7 cellular contexts compared by ENCODE assay signal in genomic region chr12:120466560-120467315, GRCh38. TPM values are rescaled to one million over a fixed set of nuclear protein-coding genes. Genes with fewer than 3 reads are reported as not detected.
DNase-seq lines count a peak whose midpoint lies in the region; TF ChIP-seq lines count a peak whose summit lies in the region.
"Had no signal": no experiment of that assay in that cellular context is flagged by ENCODE, and none has a peak within 500 bp of the region (broad histone marks: within the 10 kb centered on the region; RNA-seq: fewer than 3 reads in every experiment).

No MANE protein-coding gene starts in this region.

- peaks cover 52% of the 10 kb centered on the region for H4K20me1 ChIP-seq in SK-N-SH (ENCODE audit: insufficient read depth)

- POLR2A ChIA-PET in SK-N-SH (lab: Yijun Ruan, JAX), result interaction anchor here (1.1 kb wide), 1 partner anchor 29 kb away, joined by 4 read pairs; the partner anchor contains the start of gene DYNLL1

- H3K27me3 ChIP-seq in SK-N-SH (ENCODE audit: insufficient read depth), result no peaks in the 10 kb centered on the region
- H3K27me3 ChIP-seq in effector memory CD4-positive, alpha-beta T cell (replicated peaks; ENCODE audit: control insufficient read depth, insufficient read depth, low read length, poor library complexity, severe bottlenecking), result no peaks in the 10 kb centered on the region
- H3K27me3 ChIP-seq: gastrocnemius medialis had no signal

- peak overlapping the region; percentile 7; the same call in 1 of the 2 replicates for H3K4me2 ChIP-seq in SK-N-SH

- H3K4me3 ChIP-seq in SK-N-SH (ENCODE audit: low read depth in 2 of 2, low read length in 1 of 2), result no peak overlapping the region
- no peak overlapping the region for H3K4me3 ChIP-seq in effector memory CD4-positive, alpha-beta T cell (ENCODE audit: insufficient read depth, low read depth, low read length, poor library complexity, severe bottlenecking)
- H3K4me3 ChIP-seq: gastrocnemius medialis had no signal

- H3K9me3 ChIP-seq in SK-N-SH, result no peaks in the 10 kb centered on the region
- no peaks in the 10 kb centered on the region for H3K9me3 ChIP-seq in effector memory CD4-positive, alpha-beta T cell (ENCODE audit: control insufficient read depth, low read length)
- H3K9me3 ChIP-seq: gastrocnemius medialis had no signal

- no peak for TF ChIP-seq EP300 in SK-N-SH (IDR thresholded peaks at IDR 0.05; ENCODE audit: borderline replicate concordance in 1 of 2, low read depth in 1 of 2, low read length in 1 of 2)

- peaks cover 29% of the 10 kb centered on the region for H3F3A ChIP-seq in SK-N-SH (replicated peaks; ENCODE audit: insufficient read depth)

- WGBS in SK-N-SH (ENCODE audit: low lambda C conversion rate), result 66% methylated on average over 7 of the region's 8 CpGs

- H3K9me2 ChIP-seq in SK-N-SH, result no peaks in the 10 kb centered on the region

- TF ChIP-seq CTCF in SK-N-SH (IDR thresholded peaks at IDR 0.05), result peak; percentile 69

- DNase-seq in HT-29 (ENCODE audit: low spot score), result peak; percentile 52
- DNase-seq in SK-N-SH, result peak; percentile 16
- no peak for DNase-seq in effector memory CD4-positive, alpha-beta T cell
- peak; percentile 44 to 46 for DNase-seq in stimulated activated CD4-positive, alpha-beta T cell treated with anti-CD3 and anti-CD28 coated beads, Interleukin-2, amount 100 ng/mL, for 24 hours
- DNase-seq in NCI-H446 treated with DMSO at 0.1 percent for 48 hours (lab: John Stamatoyannopoulos, UW), result no peak
- DNase-seq in AG08395 (ENCODE audit: low spot score), result no peak

- peaks cover 87% of the 10 kb centered on the region for H3K79me2 ChIP-seq in SK-N-SH (ENCODE audit: insufficient read depth)

- peak; percentile 51 for TF ChIP-seq RAD21 in SK-N-SH (IDR thresholded peaks at IDR 0.05; ENCODE audit: low read length)

- H3K36me3 ChIP-seq in SK-N-SH (replicated peaks in 1 of 2; ENCODE audit: control insufficient read depth in 1 of 2, insufficient read depth in 2 of 2, low read length in 1 of 2), result peaks cover 41 to 45% of the 10 kb centered on the region in 2 experiments
- peaks cover 38% of the 10 kb centered on the region for H3K36me3 ChIP-seq in effector memory CD4-positive, alpha-beta T cell (ENCODE audit: control insufficient read depth, insufficient read depth, low read length)

- no peak overlapping the region for H3K9ac ChIP-seq in SK-N-SH

- no peak overlapping the region for H2AFZ ChIP-seq in SK-N-SH (ENCODE audit: low read depth)

- H3K4me1 ChIP-seq in SK-N-SH (ENCODE audit: control insufficient read depth in 1 of 2, insufficient read depth in 2 of 2, low read depth in 1 of 2, low read length in 1 of 2), result peaks cover 0 to 8% of the 10 kb centered on the region in 2 experiments; a peak in 1 of 4 replicates
- peaks cover 20% of the 10 kb centered on the region for H3K4me1 ChIP-seq in effector memory CD4-positive, alpha-beta T cell (ENCODE audit: control insufficient read depth, insufficient read depth, low read length, poor library complexity, severe bottlenecking)

- CTCF ChIA-PET in SK-N-SH (lab: Yijun Ruan, JAX), result interaction anchor here (0.7 to 5.3 kb wide), 12 partner anchors 8 to 113 kb away, joined by 3 to 52 read pairs (median 4); partner anchors contain the start of genes COX6A1 and DYNLL1

- no peak overlapping the region for H3K27ac ChIP-seq in SK-N-SH (ENCODE audit: low read depth in 2 of 2, low read length in 1 of 2)
- peak overlapping the region; percentile 7 for H3K27ac ChIP-seq in effector memory CD4-positive, alpha-beta T cell (ENCODE audit: insufficient read depth, low read length, poor library complexity, severe bottlenecking)

TF ChIP-seq in SK-N-SH, 30 proteins besides CTCF, POLR2A, EP300 and RAD21:
- TF ChIP-seq USF2 (IDR thresholded peaks at IDR 0.05; ENCODE audit: borderline replicate concordance, low read depth, low read length) (no peak), SMC3 (IDR thresholded peaks at IDR 0.05; ENCODE audit: low read depth, low read length) (peak; percentile 39)

RNA-seq across cellular contexts. Expression of gene SRSF9, which starts 2.8 kb away (rescaled TPM):
- total RNA-seq in HT-29 (2014; rRNA removed; shearing (Covaris generic)), result 302 and 319 TPM in 2 replicates
- 164 and 210 TPM in 2 replicates for polyA plus RNA-seq in SK-N-SH (2012; rRNA removed)
- polyA plus RNA-seq in SK-N-SH (2012; cell fraction: cytosol; rRNA removed), result 208 and 246 TPM in 2 replicates
- polyA plus RNA-seq in SK-N-SH (2012; cell fraction: nucleus; rRNA removed), result 124 and 180 TPM in 2 replicates

RNA-seq across cellular contexts. Expression of gene GATC, which starts 20.5 kb away (rescaled TPM):
- total RNA-seq in HT-29 (2014; rRNA removed; shearing (Covaris generic)), result 25.7 and 38.0 TPM in 2 replicates
- polyA plus RNA-seq in SK-N-SH (2012; rRNA removed), result 10.6 and 12.4 TPM in 2 replicates
- 10.9 and 11.4 TPM in 2 replicates for polyA plus RNA-seq in SK-N-SH (2012; cell fraction: cytosol; rRNA removed)
- 19.5 and 24.8 TPM in 2 replicates for polyA plus RNA-seq in SK-N-SH (2012; cell fraction: nucleus; rRNA removed)

RNA-seq across cellular contexts. Expression of gene TRIAP1, which starts 20.6 kb away (rescaled TPM):
- total RNA-seq in HT-29 (2014; rRNA removed; shearing (Covaris generic)), result 16.0 and 24.4 TPM in 2 replicates
- 34.1 and 48.2 TPM in 2 replicates for polyA plus RNA-seq in SK-N-SH (2012; rRNA removed)
- polyA plus RNA-seq in SK-N-SH (2012; cell fraction: cytosol; rRNA removed), result 61.6 and 81.5 TPM in 2 replicates
- polyA plus RNA-seq in SK-N-SH (2012; cell fraction: nucleus; rRNA removed), result 7.6 and 15.6 TPM in 2 replicates

RNA-seq across cellular contexts. Expression of gene COX6A1, which starts 28.8 kb away (rescaled TPM):
- total RNA-seq in HT-29 (2014; rRNA removed; shearing (Covaris generic)), result 1,079 and 1,221 TPM in 2 replicates
- polyA plus RNA-seq in SK-N-SH (2012; rRNA removed), result 1,149 and 1,199 TPM in 2 replicates
- 571 and 799 TPM in 2 replicates for polyA plus RNA-seq in SK-N-SH (2012; cell fraction: cytosol; rRNA removed)
- 370 and 664 TPM in 2 replicates for polyA plus RNA-seq in SK-N-SH (2012; cell fraction: nucleus; rRNA removed)

RNA-seq across cellular contexts. Expression of gene DYNLL1, which starts 29.2 kb away (rescaled TPM):
- 268 and 293 TPM in 2 replicates for total RNA-seq in HT-29 (2014; rRNA removed; shearing (Covaris generic))
- 596 and 607 TPM in 2 replicates for polyA plus RNA-seq in SK-N-SH (2012; rRNA removed)
- 700 and 718 TPM in 2 replicates for polyA plus RNA-seq in SK-N-SH (2012; cell fraction: cytosol; rRNA removed)
- 172 and 211 TPM in 2 replicates for polyA plus RNA-seq in SK-N-SH (2012; cell fraction: nucleus; rRNA removed)

Comparison
In these comparisons a context has a peak if more than half of its experiments do, and no peak if none do; other contexts are left out.
1. DNase-seq: peak in HT-29 (single experiment), SK-N-SH (single experiment) and stimulated activated CD4-positive, alpha-beta T cell treated with anti-CD3 and anti-CD28 coated beads, Interleukin-2, amount 100 ng/mL, for 24 hours (2 of 2); none in effector memory CD4-positive, alpha-beta T cell (0 of 3), NCI-H446 treated with DMSO at 0.1 percent for 48 hours (single experiment) and AG08395 (single experiment).